Comparison of ENCODE assay signal across 11 cellular contexts in the genomic region with DNA sequence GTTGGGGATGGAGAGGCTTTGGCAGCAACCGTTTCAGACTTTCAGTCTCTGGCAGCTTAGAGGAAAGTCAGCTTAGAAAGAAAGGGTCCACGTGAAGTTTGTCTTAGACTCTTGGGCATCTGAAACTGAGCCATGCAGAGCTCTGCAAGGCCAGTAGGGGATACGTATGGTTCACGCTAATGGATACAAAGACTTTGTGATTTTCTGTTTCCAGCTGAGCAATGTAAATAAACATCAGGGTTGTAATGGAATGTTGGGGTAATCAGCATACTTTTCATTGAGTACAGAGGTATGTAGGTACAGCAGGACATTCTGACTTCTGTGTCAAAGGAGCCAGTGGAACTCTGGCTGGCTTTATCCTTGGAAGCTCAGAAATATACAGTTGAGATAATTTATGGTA. TPM values are rescaled to one million over a fixed set of nuclear protein-coding genes. Genes with fewer than 3 reads are reported as not detected.
DNase-seq lines count a peak whose midpoint lies in the region; ATAC-seq and TF ChIP-seq lines count a peak whose summit lies in the region.
"Had no signal": no experiment of that assay in that cellular context is flagged by ENCODE, and none has a peak within 500 bp of the region (broad histone marks: within the 10 kb centered on the region; RNA-seq: fewer than 3 reads in every experiment).

No MANE protein-coding gene starts in this region.

- ATAC-seq in natural killer cell treated with Interleukin-12 subunit alpha and Interleukin-12 subunit beta and Interleukin-15 and Interleukin-18, amount 100 ng/mL, for 72 hours, result no peak

- H3K4me3 Mint-ChIP-seq in natural killer cell treated with Interleukin-12 subunit alpha and Interleukin-12 subunit beta and Interleukin-15 and Interleukin-18, amount 100 ng/mL, for 72 hours, result no peak overlapping the region

- H3K36me3 Mint-ChIP-seq in natural killer cell treated with Interleukin-12 subunit alpha and Interleukin-12 subunit beta and Interleukin-15 and Interleukin-18, amount 100 ng/mL, for 72 hours, result peaks cover 15% of the 10 kb centered on the region

- H3K4me2 ChIP-seq in parathyroid adenoma (ENCODE audit: low read length), result no peak overlapping the region

- TF ChIP-seq CTCF in GM12875 (IDR thresholded peaks at IDR 0.05; ENCODE audit: borderline replicate concordance, insufficient read depth, low read depth, low read length) (0 out of 2 replicates have a peak, but pooled peaks have one; percentile 12), fibroblast of villous mesenchyme (IDR thresholded peaks at IDR 0.05; ENCODE audit: insufficient read depth, low read depth, low read length) (peak; percentile 55), parathyroid adenoma (IDR thresholded peaks at IDR 0.05) (peak; percentile 35)

- H3K27me3 ChIP-seq in SJSA1 (replicated peaks), result no peaks in the 10 kb centered on the region
- H3K27me3 ChIP-seq in parathyroid adenoma (ENCODE audit: control insufficient read depth, insufficient read depth, low read length), result no peaks in the 10 kb centered on the region

- intact Hi-C loops in posterior vena cava (cut with DNase I), result loop anchor here in 1 of 2 donors (5.0 kb wide), 1 partner anchor 1589 kb away; no protein-coding TSS in a partner anchor

- no peaks in the 10 kb centered on the region for H3K9me3 Mint-ChIP-seq in natural killer cell treated with Interleukin-12 subunit alpha and Interleukin-12 subunit beta and Interleukin-15 and Interleukin-18, amount 100 ng/mL, for 72 hours

- DNase-seq in SJSA1 (ENCODE audit: low read depth in 1 of 2, low spot score in 2 of 2) (peak; percentile 63 to 76), fibroblast of villous mesenchyme (ENCODE audit: low read depth) (no peak), posterior vena cava (ENCODE audit: low spot score) (no peak), NCI-H2227 treated with DMSO at 0.1 percent for 48 hours (lab: John Stamatoyannopoulos, UW) (no peak)
- DNase-seq in natural killer cell treated with Interleukin-12 subunit alpha and Interleukin-12 subunit beta and Interleukin-15 and Interleukin-18, amount 100 ng/mL, for 72 hours (ENCODE audit: low spot score), result no peak
- DNase-seq: NCI-H1436, NCI-H526, retina had no signal

- H3K9ac ChIP-seq in parathyroid adenoma, result no peak overlapping the region

- peaks cover 55% of the 10 kb centered on the region for H3K79me2 ChIP-seq in parathyroid adenoma

- H3K27ac ChIP-seq in SJSA1 (peak overlapping the region; percentile 20), parathyroid adenoma (peak overlapping the region; percentile 89)
- H3K27ac ChIP-seq: VCaP had no signal

- H3K4me3 ChIP-seq in GM12875 (ENCODE audit: low read depth, low read length), result no peak overlapping the region
- H3K4me3 ChIP-seq in SJSA1, result no peak overlapping the region
- no peak overlapping the region for H3K4me3 ChIP-seq in fibroblast of villous mesenchyme (ENCODE audit: low read depth, low read length)
- H3K4me3 ChIP-seq in parathyroid adenoma (ENCODE audit: low read depth, low read length), result no peak overlapping the region

- peaks cover 10 to 19% of the 10 kb centered on the region in 2 donors for H3K4me1 Mint-ChIP-seq in natural killer cell treated with Interleukin-12 subunit alpha and Interleukin-12 subunit beta and Interleukin-15 and Interleukin-18, amount 100 ng/mL, for 72 hours (ENCODE audit: low read depth in 2 of 2)

- H3K9me3 ChIP-seq in SJSA1 (replicated peaks) (no peaks in the 10 kb centered on the region), parathyroid adenoma (ENCODE audit: control insufficient read depth, low read length) (no peaks in the 10 kb centered on the region)

- H3K4me1 ChIP-seq in SJSA1 (replicated peaks) (peaks cover 32% of the 10 kb centered on the region), parathyroid adenoma (peaks cover 45% of the 10 kb centered on the region)

- no peaks in the 10 kb centered on the region for H3K27me3 Mint-ChIP-seq in natural killer cell treated with Interleukin-12 subunit alpha and Interleukin-12 subunit beta and Interleukin-15 and Interleukin-18, amount 100 ng/mL, for 72 hours

- no peak overlapping the region for H2AFZ ChIP-seq in parathyroid adenoma

- no peak overlapping the region for H3K27ac Mint-ChIP-seq in natural killer cell treated with Interleukin-12 subunit alpha and Interleukin-12 subunit beta and Interleukin-15 and Interleukin-18, amount 100 ng/mL, for 72 hours

- H3K36me3 ChIP-seq in SJSA1, result peaks cover 26% of the 10 kb centered on the region
- H3K36me3 ChIP-seq in parathyroid adenoma (ENCODE audit: control insufficient read depth, insufficient read depth, low read length), result no peaks in the 10 kb centered on the region

RNA-seq across cellular contexts. Expression of gene RALB, which starts 31.0 kb away (rescaled TPM):
- total RNA-seq in SJSA1 (2014; rRNA removed; shearing (Covaris generic)), result 63.1 and 84.7 TPM in 2 replicates
- total RNA-seq in fibroblast of villous mesenchyme (35.1 and 66.9 TPM in 2 replicates), posterior vena cava (10 to 100 TPM; 42.5 to 55.0 TPM)
- total RNA-seq in natural killer cell treated with Interleukin-12 subunit alpha and Interleukin-12 subunit beta and Interleukin-15 and Interleukin-18, amount 100 ng/mL, for 72 hours, result 10 to 100 TPM; 40.1 to 43.2 TPM

Comparison
In these comparisons a context has a peak if more than half of its experiments do, and no peak if none do; other contexts are left out.
1. DNase-seq: peak in SJSA1 (2 of 2); none in fibroblast of villous mesenchyme (single experiment), natural killer cell treated with Interleukin-12 subunit alpha and Interleukin-12 subunit beta and Interleukin-15 and Interleukin-18, amount 100 ng/mL, for 72 hours (single experiment), posterior vena cava (single experiment) and NCI-H2227 treated with DMSO at 0.1 percent for 48 hours (single experiment).
2. Peak in every context shown above with its lines, with median percentiles within 50 percentile points of each other: CTCF ChIP-seq.